Comparison of ENCODE assay signal across 11 cellular contexts in genomic region chr18:58911766-58912165, GRCh38. TPM values are rescaled to one million over a fixed set of nuclear protein-coding genes. Genes with fewer than 3 reads are reported as not detected.
DNase-seq lines count a peak whose midpoint lies in the region; ATAC-seq and TF ChIP-seq lines count a peak whose summit lies in the region.
"Had no signal": no experiment of that assay in that cellular context is flagged by ENCODE, and none has a peak within 500 bp of the region (broad histone marks: within the 10 kb centered on the region; RNA-seq: fewer than 3 reads in every experiment).

No MANE protein-coding gene starts in this region.

- no peak overlapping the region for H2BK12ac ChIP-seq in neuronal stem cell (ENCODE audit: low read length)

- TF ChIP-seq CTCF in neural crest cell (conservative IDR thresholded peaks at IDR 0.05) = no peak

- no peak overlapping the region for H2AK5ac ChIP-seq in neuronal stem cell (ENCODE audit: low read depth, low read length)

- no peak overlapping the region for H2BK5ac ChIP-seq in neuronal stem cell (ENCODE audit: low read length)

- H2BK120ac ChIP-seq in neuronal stem cell (ENCODE audit: low read depth, low read length) = no peak overlapping the region

- DNase-seq in Right ventricle myocardium inferior (ENCODE audit: missing footprints) = no peak
- DNase-seq in cardiac septum (ENCODE audit: low spot score) = no peak
- DNase-seq in head of caudate nucleus = peak in 34 of 42 donors; percentile 18 to 84 (median 53)
- DNase-seq in neural crest cell (ENCODE audit: low read depth, low spot score) = no peak
- DNase-seq in NCI-H1694 (lab: John Stamatoyannopoulos, UW) = no peak
- DNase-seq in neuronal stem cell (ENCODE audit: low spot score) = no peak
- DNase-seq: activated naive CD4-positive, alpha-beta T cell; NCI-H510A had no signal

- ATAC-seq in Right ventricle myocardium inferior (peak; percentile 68), GM19467 (IDR thresholded peaks at IDR 0.05; ENCODE audit: unreplicated experiment) (no peak), GM19328 (IDR thresholded peaks at IDR 0.05; ENCODE audit: unreplicated experiment) (no peak)

- peaks cover under 1 to 18% of the 10 kb centered on the region in 2 donors for H3K9me3 ChIP-seq in neuronal stem cell (replicated peaks in 1 of 2; ENCODE audit: control insufficient read depth in 2 of 2, insufficient read depth in 1 of 2, low read depth in 1 of 2, low read length in 2 of 2)

- no CpG with 5 or more reads among the region's 8 CpGs for WGBS in neuronal stem cell (ENCODE audit: extremely low coverage in 2 of 2, insufficient read length in 2 of 2, insufficient replicate concordance in 1 of 2), 2 donors

- H3K23ac ChIP-seq in neuronal stem cell (ENCODE audit: low read depth, low read length, poor library complexity) = no peak overlapping the region

- peaks cover 72% of the 10 kb centered on the region for H3K4me1 Mint-ChIP-seq in neural crest cell

- peaks cover 19% of the 10 kb centered on the region for H3K36me3 Mint-ChIP-seq in neural crest cell (ENCODE audit: low read depth)

- H4K91ac ChIP-seq in neuronal stem cell (ENCODE audit: low read depth, low read length, poor library complexity) = no peak overlapping the region

- no peaks in the 10 kb centered on the region for H3K9me3 Mint-ChIP-seq in neural crest cell
- H3K9me3 Mint-ChIP-seq: T-helper 1 cell treated with Interleukin-12 subunit alpha and Interleukin-12 subunit beta and Interleukin-4 antibody, amounts not matched to agents 30 μg/mL and 1 μg/mL, for 36 hours had no signal

- H3K4me1 ChIP-seq in neuronal stem cell (ENCODE audit: control insufficient read depth in 2 of 2, insufficient read depth in 1 of 2, low read depth in 1 of 2, low read length in 2 of 2) = peaks cover 18 to 28% of the 10 kb centered on the region in 2 donors

- no peak overlapping the region for H2AFZ ChIP-seq in neuronal stem cell (ENCODE audit: low read length)

- no peak overlapping the region for H4K8ac ChIP-seq in neuronal stem cell (ENCODE audit: low read depth, low read length)

- H3K27ac ChIP-seq in neuronal stem cell (replicated peaks; ENCODE audit: low read length) = no peak overlapping the region

- H3K4me3 ChIP-seq in neuronal stem cell (ENCODE audit: low read length in 2 of 2) = no peak overlapping the region

- no peak overlapping the region for H2BK15ac ChIP-seq in neuronal stem cell (ENCODE audit: low read length)

- H3K27me3 Mint-ChIP-seq in neural crest cell (ENCODE audit: low read depth) = no peaks in the 10 kb centered on the region

- no peak overlapping the region for H3K4me2 ChIP-seq in neuronal stem cell (ENCODE audit: insufficient read depth, low read length, poor library complexity, severe bottlenecking)

- peaks cover 3% of the 10 kb centered on the region for H3K79me1 ChIP-seq in neuronal stem cell (ENCODE audit: low read depth, low read length)

- no peaks in the 10 kb centered on the region for H3K27me3 ChIP-seq in neuronal stem cell (ENCODE audit: control insufficient read depth in 3 of 3, insufficient read depth in 3 of 3, low read depth in 1 of 3, low read length in 3 of 3)

- no peak overlapping the region for H3K14ac ChIP-seq in neuronal stem cell (ENCODE audit: low read length)

- no peak overlapping the region for H3K9ac ChIP-seq in neuronal stem cell (ENCODE audit: low read depth, low read length, poor library complexity)

- H3K4ac ChIP-seq in neuronal stem cell (ENCODE audit: low read length) = no peak overlapping the region

- no peak overlapping the region for H3K18ac ChIP-seq in neuronal stem cell (ENCODE audit: low read length)

- intact Hi-C loops in Right ventricle myocardium inferior (cut with DNase I) (loop anchor here (5.0 kb wide), 2 partner anchors 49 to 86 kb away; partner anchors contain the start of gene ZNF532), cardiac septum (cut with DNase I) (loop anchor here (5.0 kb wide), 1 partner anchor 81 kb away; no protein-coding TSS in a partner anchor), head of caudate nucleus (cut with DNase I) (no loop called here)

- peaks cover under 1 to 90% of the 10 kb centered on the region in 2 donors for H3K36me3 ChIP-seq in neuronal stem cell (replicated peaks in 1 of 2; ENCODE audit: control insufficient read depth in 2 of 2, insufficient read depth in 2 of 2, low read length in 2 of 2)

- peak overlapping the region; percentile 13 for H3K4me3 Mint-ChIP-seq in neural crest cell
- H3K4me3 Mint-ChIP-seq: T-helper 1 cell treated with Interleukin-12 subunit alpha and Interleukin-12 subunit beta and Interleukin-4 antibody, amounts not matched to agents 30 μg/mL and 1 μg/mL, for 36 hours had no signal

- H3K27ac Mint-ChIP-seq in neural crest cell (ENCODE audit: unreplicated experiment) = peak overlapping the region; percentile 39
- H3K27ac Mint-ChIP-seq: T-helper 1 cell treated with Interleukin-12 subunit alpha and Interleukin-12 subunit beta and Interleukin-4 antibody, amounts not matched to agents 30 μg/mL and 1 μg/mL, for 36 hours had no signal

RNA-seq across cellular contexts. Expression of gene ZNF532, which starts 47.1 kb away (rescaled TPM):
- total RNA-seq in Right ventricle myocardium inferior (64.1 TPM), cardiac septum (71.8 TPM), neural crest cell (171 and 180 TPM in 2 replicates)
- polyA plus RNA-seq in neuronal stem cell (2013, experiment 1 of 2) = 101 TPM
- 101 TPM for polyA plus RNA-seq in neuronal stem cell (2013, experiment 2 of 2)

Comparison
In these comparisons a context has a peak if more than half of its experiments do, and no peak if none do; other contexts are left out.
1. DNase-seq: peak in head of caudate nucleus (34 of 42); none in Right ventricle myocardium inferior (single experiment), cardiac septum (single experiment), neural crest cell (single experiment), NCI-H1694 (single experiment) and neuronal stem cell (single experiment).